In the genomic region with DNA sequence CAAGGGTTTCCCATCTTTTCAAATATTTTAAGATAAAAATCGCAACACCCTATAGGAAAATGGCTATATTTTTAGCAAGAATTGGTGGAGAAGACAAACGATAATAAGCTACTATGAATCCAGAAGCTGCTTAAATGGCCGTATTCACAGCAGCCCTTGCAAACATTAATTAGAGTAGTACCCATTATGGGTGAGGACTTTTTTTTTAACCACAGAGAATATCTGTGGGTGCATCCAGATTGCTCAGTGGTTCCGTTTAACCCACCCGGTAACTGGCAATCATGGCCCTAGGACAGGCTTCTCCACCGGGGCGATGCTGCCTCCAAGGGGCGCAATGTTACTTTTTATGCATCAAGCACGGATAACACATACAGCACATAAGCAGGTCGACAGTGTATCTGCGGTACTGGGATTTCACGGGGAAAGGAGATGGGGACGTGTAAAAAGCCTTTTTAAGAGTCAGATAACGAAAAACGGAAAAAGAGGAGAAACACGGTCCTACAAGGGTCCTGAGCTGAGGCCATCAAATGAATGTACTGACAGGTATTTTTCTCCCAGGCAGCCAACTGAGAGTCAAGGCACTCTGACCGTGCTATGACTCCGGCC, we compare ENCODE assay signal across 1 cellular context.
TF ChIP-seq lines count a peak whose summit lies in the region.

No MANE protein-coding gene starts in this region.

TF ChIP-seq in HCT116, 20 proteins besides CTCF, POLR2A, EP300 and RAD21 (continued from another document):
- TF ChIP-seq, protein P1, sequence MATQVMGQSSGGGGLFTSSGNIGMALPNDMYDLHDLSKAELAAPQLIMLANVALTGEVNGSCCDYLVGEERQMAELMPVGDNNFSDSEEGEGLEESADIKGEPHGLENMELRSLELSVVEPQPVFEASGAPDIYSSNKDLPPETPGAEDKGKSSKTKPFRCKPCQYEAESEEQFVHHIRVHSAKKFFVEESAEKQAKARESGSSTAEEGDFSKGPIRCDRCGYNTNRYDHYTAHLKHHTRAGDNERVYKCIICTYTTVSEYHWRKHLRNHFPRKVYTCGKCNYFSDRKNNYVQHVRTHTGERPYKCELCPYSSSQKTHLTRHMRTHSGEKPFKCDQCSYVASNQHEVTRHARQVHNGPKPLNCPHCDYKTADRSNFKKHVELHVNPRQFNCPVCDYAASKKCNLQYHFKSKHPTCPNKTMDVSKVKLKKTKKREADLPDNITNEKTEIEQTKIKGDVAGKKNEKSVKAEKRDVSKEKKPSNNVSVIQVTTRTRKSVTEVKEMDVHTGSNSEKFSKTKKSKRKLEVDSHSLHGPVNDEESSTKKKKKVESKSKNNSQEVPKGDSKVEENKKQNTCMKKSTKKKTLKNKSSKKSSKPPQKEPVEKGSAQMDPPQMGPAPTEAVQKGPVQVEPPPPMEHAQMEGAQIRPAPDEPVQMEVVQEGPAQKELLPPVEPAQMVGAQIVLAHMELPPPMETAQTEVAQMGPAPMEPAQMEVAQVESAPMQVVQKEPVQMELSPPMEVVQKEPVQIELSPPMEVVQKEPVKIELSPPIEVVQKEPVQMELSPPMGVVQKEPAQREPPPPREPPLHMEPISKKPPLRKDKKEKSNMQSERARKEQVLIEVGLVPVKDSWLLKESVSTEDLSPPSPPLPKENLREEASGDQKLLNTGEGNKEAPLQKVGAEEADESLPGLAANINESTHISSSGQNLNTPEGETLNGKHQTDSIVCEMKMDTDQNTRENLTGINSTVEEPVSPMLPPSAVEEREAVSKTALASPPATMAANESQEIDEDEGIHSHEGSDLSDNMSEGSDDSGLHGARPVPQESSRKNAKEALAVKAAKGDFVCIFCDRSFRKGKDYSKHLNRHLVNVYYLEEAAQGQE (IDR thresholded peaks at IDR 0.05; ENCODE audit: low read depth), result no peak
- TF ChIP-seq ZNF274 (IDR thresholded peaks at IDR 0.05; ENCODE audit: low read depth, low read length), result no peak
- no peak for TF ChIP-seq TCF7L2 (IDR thresholded peaks at IDR 0.05; ENCODE audit: borderline replicate concordance, extremely low read depth, insufficient read depth, insufficient read length)
- no peak for TF ChIP-seq EGR1 (IDR thresholded peaks at IDR 0.05; ENCODE audit: low read depth)
- no peak for TF ChIP-seq CEBPB (IDR thresholded peaks at IDR 0.05; ENCODE audit: low read depth)
- no peak for TF ChIP-seq JUND (IDR thresholded peaks at IDR 0.05)
- TF ChIP-seq, protein P2, sequence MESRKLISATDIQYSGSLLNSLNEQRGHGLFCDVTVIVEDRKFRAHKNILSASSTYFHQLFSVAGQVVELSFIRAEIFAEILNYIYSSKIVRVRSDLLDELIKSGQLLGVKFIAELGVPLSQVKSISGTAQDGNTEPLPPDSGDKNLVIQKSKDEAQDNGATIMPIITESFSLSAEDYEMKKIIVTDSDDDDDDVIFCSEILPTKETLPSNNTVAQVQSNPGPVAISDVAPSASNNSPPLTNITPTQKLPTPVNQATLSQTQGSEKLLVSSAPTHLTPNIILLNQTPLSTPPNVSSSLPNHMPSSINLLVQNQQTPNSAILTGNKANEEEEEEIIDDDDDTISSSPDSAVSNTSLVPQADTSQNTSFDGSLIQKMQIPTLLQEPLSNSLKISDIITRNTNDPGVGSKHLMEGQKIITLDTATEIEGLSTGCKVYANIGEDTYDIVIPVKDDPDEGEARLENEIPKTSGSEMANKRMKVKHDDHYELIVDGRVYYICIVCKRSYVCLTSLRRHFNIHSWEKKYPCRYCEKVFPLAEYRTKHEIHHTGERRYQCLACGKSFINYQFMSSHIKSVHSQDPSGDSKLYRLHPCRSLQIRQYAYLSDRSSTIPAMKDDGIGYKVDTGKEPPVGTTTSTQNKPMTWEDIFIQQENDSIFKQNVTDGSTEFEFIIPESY (IDR thresholded peaks at IDR 0.05; ENCODE audit: extremely low read depth, insufficient replicate concordance, low read length), result no peak
- no peak for TF ChIP-seq CBX3 (IDR thresholded peaks at IDR 0.05; ENCODE audit: low read depth)
- no peak for TF ChIP-seq EZH2phosphoT487 (IDR thresholded peaks at IDR 0.05; ENCODE audit: borderline replicate concordance)
